11 cellular contexts compared by ENCODE assay signal in genomic region chr6:36600564-36601146, GRCh38. TPM values are rescaled to one million over a fixed set of nuclear protein-coding genes. Genes with fewer than 3 reads are reported as not detected.
DNase-seq lines count a peak whose midpoint lies in the region; ATAC-seq and TF ChIP-seq lines count a peak whose summit lies in the region.
"Had no signal": no experiment of that assay in that cellular context is flagged by ENCODE, and none has a peak within 500 bp of the region (broad histone marks: within the 10 kb centered on the region; RNA-seq: fewer than 3 reads in every experiment).

No MANE protein-coding gene starts in this region.

- peaks cover 37 to 93% of the 10 kb centered on the region in 2 donors for H3K36me3 Mint-ChIP-seq in activated T-cell treated with anti-CD3 and anti-CD28 coated beads, Interleukin-2, amount 50 U/mL, for 72 hours (ENCODE audit: insufficient read depth in 2 of 2)
- peaks cover 98% of the 10 kb centered on the region for H3K36me3 Mint-ChIP-seq in activated CD8-positive, alpha-beta T cell treated with anti-CD3 and anti-CD28 coated beads, Interleukin-2, amount 10 ng/mL, durations not matched to agents 7 days and 5 days (ENCODE audit: low read depth)
- peaks cover 56 to 65% of the 10 kb centered on the region in 2 donors for H3K36me3 Mint-ChIP-seq in stimulated activated naive B cell treated with anti-CD40 and anti-IgM and Interleukin-4, amounts not matched to agents 10 μg/mL and 1 μg/mL and 100 μg/mL, for 72 hours

- no peak for TF ChIP-seq CTCF in fibroblast of villous mesenchyme (IDR thresholded peaks at IDR 0.05; ENCODE audit: insufficient read depth, low read depth, low read length)

- CTCF ChIA-PET in activated CD8-positive, alpha-beta T cell treated with anti-CD3 and anti-CD28 coated beads, Interleukin-2, amount 10 ng/mL, durations not matched to agents 7 days and 5 days (lab: Charles Lee): interaction anchor here (1.4 to 2.8 kb wide), 2 partner anchors 15 to 159 kb away, joined by 6 to 17 read pairs; no protein-coding TSS in a partner anchor

- peak overlapping the region; percentile 90 to 99 for H3K4me3 Mint-ChIP-seq in activated T-cell treated with anti-CD3 and anti-CD28 coated beads, Interleukin-2, amount 50 U/mL, for 72 hours
- H3K4me3 Mint-ChIP-seq in activated CD8-positive, alpha-beta T cell treated with anti-CD3 and anti-CD28 coated beads, Interleukin-2, amount 10 ng/mL, durations not matched to agents 7 days and 5 days: peak overlapping the region; percentile 90
- peak overlapping the region in 1 of 2 donors; percentile 31 for H3K4me3 Mint-ChIP-seq in stimulated activated naive B cell treated with anti-CD40 and anti-IgM and Interleukin-4, amounts not matched to agents 10 μg/mL and 1 μg/mL and 100 μg/mL, for 72 hours

- H3K4me3 ChIP-seq in fibroblast of villous mesenchyme (ENCODE audit: low read depth, low read length): peak overlapping the region; percentile 37

- H3K9me3 Mint-ChIP-seq in activated T-cell treated with anti-CD3 and anti-CD28 coated beads, Interleukin-2, amount 50 U/mL, for 72 hours: no peaks in the 10 kb centered on the region
- no peaks in the 10 kb centered on the region for H3K9me3 Mint-ChIP-seq in activated CD8-positive, alpha-beta T cell treated with anti-CD3 and anti-CD28 coated beads, Interleukin-2, amount 10 ng/mL, durations not matched to agents 7 days and 5 days (ENCODE audit: insufficient read depth)
- H3K9me3 Mint-ChIP-seq in stimulated activated naive B cell treated with anti-CD40 and anti-IgM and Interleukin-4, amounts not matched to agents 10 μg/mL and 1 μg/mL and 100 μg/mL, for 72 hours: peaks cover 0 to 2% of the 10 kb centered on the region in 2 donors

- no peaks in the 10 kb centered on the region for H3K27me3 Mint-ChIP-seq in activated T-cell treated with anti-CD3 and anti-CD28 coated beads, Interleukin-2, amount 50 U/mL, for 72 hours (ENCODE audit: low read depth)
- no peaks in the 10 kb centered on the region for H3K27me3 Mint-ChIP-seq in activated CD8-positive, alpha-beta T cell treated with anti-CD3 and anti-CD28 coated beads, Interleukin-2, amount 10 ng/mL, durations not matched to agents 7 days and 5 days (ENCODE audit: low read depth)
- no peaks in the 10 kb centered on the region for H3K27me3 Mint-ChIP-seq in stimulated activated naive B cell treated with anti-CD40 and anti-IgM and Interleukin-4, amounts not matched to agents 10 μg/mL and 1 μg/mL and 100 μg/mL, for 72 hours
- H3K27me3 Mint-ChIP-seq: B cell had no signal

- peaks cover 84% of the 10 kb centered on the region for H3K4me1 Mint-ChIP-seq in activated T-cell treated with anti-CD3 and anti-CD28 coated beads, Interleukin-2, amount 50 U/mL, for 72 hours (ENCODE audit: low read depth)
- peaks cover 70% of the 10 kb centered on the region for H3K4me1 Mint-ChIP-seq in activated CD8-positive, alpha-beta T cell treated with anti-CD3 and anti-CD28 coated beads, Interleukin-2, amount 10 ng/mL, durations not matched to agents 7 days and 5 days (ENCODE audit: low read depth)
- H3K4me1 Mint-ChIP-seq in stimulated activated naive B cell treated with anti-CD40 and anti-IgM and Interleukin-4, amounts not matched to agents 10 μg/mL and 1 μg/mL and 100 μg/mL, for 72 hours: peaks cover 29 to 65% of the 10 kb centered on the region in 2 donors

- H3K27ac Mint-ChIP-seq in activated T-cell treated with anti-CD3 and anti-CD28 coated beads, Interleukin-2, amount 50 U/mL, for 72 hours: peak overlapping the region; percentile 96
- peak overlapping the region; percentile 79 for H3K27ac Mint-ChIP-seq in activated CD8-positive, alpha-beta T cell treated with anti-CD3 and anti-CD28 coated beads, Interleukin-2, amount 10 ng/mL, durations not matched to agents 7 days and 5 days
- peak overlapping the region; percentile 37 for H3K27ac Mint-ChIP-seq in stimulated activated naive B cell treated with anti-CD40 and anti-IgM and Interleukin-4, amounts not matched to agents 10 μg/mL and 1 μg/mL and 100 μg/mL, for 72 hours

- no peak for ATAC-seq in activated T-cell treated with anti-CD3 and anti-CD28 coated beads, Interleukin-2, amount 50 U/mL, for 72 hours (replicated peaks in 1 of 2)
- no peak for ATAC-seq in activated CD8-positive, alpha-beta T cell treated with anti-CD3 and anti-CD28 coated beads, Interleukin-2, amount 10 ng/mL, durations not matched to agents 7 days and 5 days
- ATAC-seq in stimulated activated naive B cell treated with anti-CD40 and anti-IgM and Interleukin-4, amounts not matched to agents 10 μg/mL and 1 μg/mL and 100 μg/mL, for 72 hours (replicated peaks): no peak

- POLR2A ChIA-PET in activated CD8-positive, alpha-beta T cell treated with anti-CD3 and anti-CD28 coated beads, Interleukin-2, amount 10 ng/mL, durations not matched to agents 7 days and 5 days (lab: Charles Lee): interaction anchor here (0.5 to 2.0 kb wide), 5 partner anchors 8 to 81 kb away, joined by 3 to 9 read pairs (median 3); no protein-coding TSS in a partner anchor

- no peak for DNase-seq in activated T-cell treated with anti-CD3 and anti-CD28 coated beads, Interleukin-2, amount 50 U/mL, for 72 hours
- DNase-seq in activated T-cell treated with anti-CD3 and anti-CD28 coated beads, Interleukin-2, amount 50 U/mL, for 48 hours: no peak
- no peak for DNase-seq in activated CD8-positive, alpha-beta T cell treated with anti-CD3 and anti-CD28 coated beads, Interleukin-2, amount 10 ng/mL, durations not matched to agents 7 days and 5 days
- no peak for DNase-seq in fibroblast of villous mesenchyme (ENCODE audit: low read depth)
- DNase-seq in stimulated activated naive B cell treated with anti-CD40 and anti-IgM and Interleukin-4, amounts not matched to agents 10 μg/mL and 1 μg/mL and 100 μg/mL, for 72 hours: no peak
- DNase-seq in AG08396 (ENCODE audit: low spot score): no peak
- DNase-seq in GM03348 (ENCODE audit: low spot score): no peak
- no peak for DNase-seq in SW 1271 (lab: John Stamatoyannopoulos, UW)
- DNase-seq: hippocampal formation; NK-92 treated with Interleukin-12 subunit alpha and Interleukin-12 subunit beta, amount 100 ng/mL, for 24 hours had no signal

RNA-seq across cellular contexts. Expression of gene SRSF3, which starts 6.5 kb away (rescaled TPM):
- 100 to 1,000 TPM; 409 to 541 TPM for total RNA-seq in activated T-cell treated with anti-CD3 and anti-CD28 coated beads, Interleukin-2, amount 50 U/mL, for 72 hours
- total RNA-seq in activated CD8-positive, alpha-beta T cell treated with anti-CD3 and anti-CD28 coated beads, Interleukin-2, amount 10 ng/mL, durations not matched to agents 7 days and 5 days: 100 to 1,000 TPM; 482 to 509 TPM
- total RNA-seq in fibroblast of villous mesenchyme: 445 and 462 TPM in 2 replicates

RNA-seq across cellular contexts. Expression of gene STK38, which starts 53.4 kb away (rescaled TPM):
- total RNA-seq in activated T-cell treated with anti-CD3 and anti-CD28 coated beads, Interleukin-2, amount 50 U/mL, for 72 hours: 10 to 100 TPM; 30.7 to 34.4 TPM
- total RNA-seq in activated CD8-positive, alpha-beta T cell treated with anti-CD3 and anti-CD28 coated beads, Interleukin-2, amount 10 ng/mL, durations not matched to agents 7 days and 5 days: 10 to 100 TPM; 53.5 to 54.4 TPM
- 32.9 and 55.3 TPM in 2 replicates for total RNA-seq in fibroblast of villous mesenchyme

Comparison
In these comparisons a context has a peak if more than half of its experiments do, and no peak if none do; other contexts are left out.
1. H3K27ac Mint-ChIP-seq: peak in every context shown above with its lines; median percentile 96 in activated T-cell treated with anti-CD3 and anti-CD28 coated beads, Interleukin-2, amount 50 U/mL, for 72 hours; 79 in activated CD8-positive, alpha-beta T cell treated with anti-CD3 and anti-CD28 coated beads, Interleukin-2, amount 10 ng/mL, durations not matched to agents 7 days and 5 days; 37 in stimulated activated naive B cell treated with anti-CD40 and anti-IgM and Interleukin-4, amounts not matched to agents 10 μg/mL and 1 μg/mL and 100 μg/mL, for 72 hours.